ENCODE assay signal across 19 cellular contexts in genomic region chr1:17596186-17596585, GRCh38. TPM values are rescaled to one million over a fixed set of nuclear protein-coding genes. Genes with fewer than 3 reads are reported as not detected.
DNase-seq lines count a peak whose midpoint lies in the region; ATAC-seq and TF ChIP-seq lines count a peak whose summit lies in the region.
"Had no signal": no experiment of that assay in that cellular context is flagged by ENCODE, and none has a peak within 500 bp of the region (broad histone marks: within the 10 kb centered on the region; RNA-seq: fewer than 3 reads in every experiment).

No MANE protein-coding gene starts in this region.

- no peak overlapping the region for H3K4me3 ChIP-seq in WERI-Rb-1 (ENCODE audit: low read depth, low read length)
- H3K4me3 ChIP-seq in left lung, result no peak overlapping the region
- H3K4me3 ChIP-seq in thyroid gland (replicated peaks in 1 of 3), result no peak overlapping the region
- H3K4me3 ChIP-seq: BLaER1, esophagus squamous epithelium, GM12878, GM23248, SK-N-MC had no signal

- TF ChIP-seq POLR2A in thyroid gland (IDR thresholded peaks at IDR 0.05), result no peak

- H3K36me3 ChIP-seq in WERI-Rb-1, result peaks cover 13% of the 10 kb centered on the region
- H3K36me3 ChIP-seq in left lung, result no peaks in the 10 kb centered on the region
- H3K36me3 ChIP-seq in thyroid gland, result no peaks in the 10 kb centered on the region

- H3K4me1 ChIP-seq in left lung (peaks cover 0 to 10% of the 10 kb centered on the region in 2 donors), thyroid gland (peaks cover 75 to 98% of the 10 kb centered on the region in 2 donors)

- no peaks in the 10 kb centered on the region for H3K9me3 ChIP-seq in WERI-Rb-1 (ENCODE audit: severe bottlenecking)
- no peaks in the 10 kb centered on the region for H3K9me3 ChIP-seq in left lung
- no peaks in the 10 kb centered on the region for H3K9me3 ChIP-seq in thyroid gland
- H3K9me3 ChIP-seq: BLaER1, esophagus squamous epithelium had no signal

- 59 to 77% methylated on average over 6 to 9 of the region's 9 CpGs for WGBS in thyroid gland, 2 donors

- intact Hi-C loops in left lung (cut with DNase I) (no loop called here), thyroid gland (cut with DNase I) (no loop called here)

- peak; percentile 36 for DNase-seq in NCI-H2171 treated with DMSO at 0.1 percent for 48 hours (lab: John Stamatoyannopoulos, UW)
- no peak for DNase-seq in NCI-H2171 (lab: John Stamatoyannopoulos, UW)
- peak; percentile 37 for DNase-seq in WERI-Rb-1
- no peak for DNase-seq in left lung
- DNase-seq in thyroid gland, result peak; percentile 33 to 60
- DNase-seq in NCI-H1436 (lab: John Stamatoyannopoulos, UW), result no peak
- no peak for DNase-seq in activated CD4-positive, alpha-beta T cell treated with anti-CD3 and anti-CD28 coated beads, Interleukin-2, amount 50 U/mL, for 4 hours
- no peak for DNase-seq in activated effector memory CD4-positive, alpha-beta T cell treated with anti-CD3 and anti-CD28 coated beads, Interleukin-2, amount 50 U/mL, for 16 hours
- DNase-seq: activated CD4-positive, alpha-beta memory T cell treated with anti-CD3 and anti-CD28 coated beads, Interleukin-2, amount 10 ng/mL, durations not matched to agents 7 days and 5 days; activated T-cell treated with anti-CD3 and anti-CD28 coated beads for 4 hours; effector CD8-positive, alpha-beta T cell; esophagus squamous epithelium; GM23248; KG1; left cardiac atrium; T-helper 2 cell had no signal

- TF ChIP-seq CTCF in WERI-Rb-1 (IDR thresholded peaks at IDR 0.05; ENCODE audit: low read depth, low read length), result no peak
- no peak for TF ChIP-seq CTCF in left lung (IDR thresholded peaks at IDR 0.05)
- no peak for TF ChIP-seq CTCF in thyroid gland (IDR thresholded peaks at IDR 0.05)

- H3K27me3 ChIP-seq in WERI-Rb-1 (ENCODE audit: insufficient read depth, low read depth, severe bottlenecking) (no peaks in the 10 kb centered on the region), left lung (no peaks in the 10 kb centered on the region), thyroid gland (no peaks in the 10 kb centered on the region)
- H3K27me3 ChIP-seq: BLaER1, esophagus squamous epithelium had no signal

- ATAC-seq in left lung, result peak; percentile 43
- ATAC-seq: GM12878 had no signal

- 0 out of 2 replicates have a peak overlapping the region, but pooled peaks have one; percentile 29 for H3K27ac ChIP-seq in WERI-Rb-1
- no peak overlapping the region for H3K27ac ChIP-seq in left lung
- peak overlapping the region; percentile 89 to 95 (median 92) for H3K27ac ChIP-seq in thyroid gland
- H3K27ac ChIP-seq: GM23248, SK-N-MC had no signal

RNA-seq across cellular contexts. Expression of gene ARHGEF10L, which starts 56.7 kb away (rescaled TPM):
- total RNA-seq in left lung (10 to 100 TPM; 26.5 to 39.6 TPM), thyroid gland (10 to 100 TPM; 32.2 to 64.5 (median 51.4) TPM)
- total RNA-seq: activated CD4-positive, alpha-beta memory T cell treated with anti-CD3 and anti-CD28 coated beads, Interleukin-2, amount 10 ng/mL, durations not matched to agents 7 days and 5 days had no signal

Comparison
In these comparisons a context has a peak if more than half of its experiments do, and no peak if none do; other contexts are left out.
1. DNase-seq: peak in NCI-H2171 treated with DMSO at 0.1 percent for 48 hours (single experiment), WERI-Rb-1 (single experiment) and thyroid gland (2 of 2); none in NCI-H2171 (single experiment), left lung (0 of 2), NCI-H1436 (single experiment), activated CD4-positive, alpha-beta T cell treated with anti-CD3 and anti-CD28 coated beads, Interleukin-2, amount 50 U/mL, for 4 hours (0 of 2) and activated effector memory CD4-positive, alpha-beta T cell treated with anti-CD3 and anti-CD28 coated beads, Interleukin-2, amount 50 U/mL, for 16 hours (single experiment).
2. H3K27ac ChIP-seq: peak in WERI-Rb-1 (single experiment) and thyroid gland (3 of 3); none in left lung (0 of 2).